ENCODE assay signal across 1 cellular context in the genomic region with DNA sequence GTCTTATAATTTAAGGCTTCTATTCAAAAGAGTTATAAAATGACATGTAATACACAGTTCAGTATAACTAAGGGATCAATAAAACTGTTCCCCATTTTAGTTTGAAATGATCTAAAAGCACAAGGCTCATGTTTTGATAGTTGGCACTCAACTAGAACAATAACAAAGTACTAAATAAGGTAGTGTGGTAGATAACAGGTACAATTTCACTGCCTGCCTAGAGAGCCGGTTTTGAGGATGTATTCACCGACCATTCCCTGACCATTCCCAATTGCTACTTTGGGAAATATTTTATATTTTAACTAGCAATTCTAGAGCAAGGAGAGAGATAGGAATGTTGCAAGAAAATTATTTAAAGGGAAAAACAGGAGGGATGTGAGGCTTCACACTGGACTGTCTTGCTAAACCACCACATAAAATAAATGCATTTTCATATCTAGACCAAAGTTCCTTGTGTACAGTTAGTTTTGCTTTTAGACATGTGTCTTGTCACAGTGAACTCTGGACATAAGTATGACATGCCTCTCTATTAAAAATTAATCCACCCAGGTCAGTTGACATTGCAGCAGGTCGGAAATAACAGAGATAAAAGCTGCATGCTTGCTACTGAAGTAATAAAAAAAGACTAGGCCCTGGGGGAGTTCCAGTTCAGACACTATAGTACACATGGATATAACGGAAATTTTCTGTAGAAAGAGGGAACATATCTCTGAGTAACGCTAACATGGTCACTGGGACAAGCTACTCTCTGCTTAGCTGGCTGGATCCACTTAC.
TF ChIP-seq lines count a peak whose summit lies in the region.

No MANE protein-coding gene starts in this region.

TF ChIP-seq in liver, 16 proteins besides CTCF, POLR2A, EP300 and RAD21 (continued from another document):
- TF ChIP-seq, protein P1, sequence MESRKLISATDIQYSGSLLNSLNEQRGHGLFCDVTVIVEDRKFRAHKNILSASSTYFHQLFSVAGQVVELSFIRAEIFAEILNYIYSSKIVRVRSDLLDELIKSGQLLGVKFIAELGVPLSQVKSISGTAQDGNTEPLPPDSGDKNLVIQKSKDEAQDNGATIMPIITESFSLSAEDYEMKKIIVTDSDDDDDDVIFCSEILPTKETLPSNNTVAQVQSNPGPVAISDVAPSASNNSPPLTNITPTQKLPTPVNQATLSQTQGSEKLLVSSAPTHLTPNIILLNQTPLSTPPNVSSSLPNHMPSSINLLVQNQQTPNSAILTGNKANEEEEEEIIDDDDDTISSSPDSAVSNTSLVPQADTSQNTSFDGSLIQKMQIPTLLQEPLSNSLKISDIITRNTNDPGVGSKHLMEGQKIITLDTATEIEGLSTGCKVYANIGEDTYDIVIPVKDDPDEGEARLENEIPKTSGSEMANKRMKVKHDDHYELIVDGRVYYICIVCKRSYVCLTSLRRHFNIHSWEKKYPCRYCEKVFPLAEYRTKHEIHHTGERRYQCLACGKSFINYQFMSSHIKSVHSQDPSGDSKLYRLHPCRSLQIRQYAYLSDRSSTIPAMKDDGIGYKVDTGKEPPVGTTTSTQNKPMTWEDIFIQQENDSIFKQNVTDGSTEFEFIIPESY (IDR thresholded peaks at IDR 0.05): no peak
- TF ChIP-seq, protein P2, sequence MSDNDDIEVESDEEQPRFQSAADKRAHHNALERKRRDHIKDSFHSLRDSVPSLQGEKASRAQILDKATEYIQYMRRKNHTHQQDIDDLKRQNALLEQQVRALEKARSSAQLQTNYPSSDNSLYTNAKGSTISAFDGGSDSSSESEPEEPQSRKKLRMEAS (IDR thresholded peaks at IDR 0.05): peak; percentile 53
- TF ChIP-seq, protein P3, sequence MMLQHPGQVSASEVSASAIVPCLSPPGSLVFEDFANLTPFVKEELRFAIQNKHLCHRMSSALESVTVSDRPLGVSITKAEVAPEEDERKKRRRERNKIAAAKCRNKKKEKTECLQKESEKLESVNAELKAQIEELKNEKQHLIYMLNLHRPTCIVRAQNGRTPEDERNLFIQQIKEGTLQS (IDR thresholded peaks at IDR 0.05): no peak
- TF ChIP-seq HNF4G (IDR thresholded peaks at IDR 0.05) (peak; percentile 46), JUND (IDR thresholded peaks at IDR 0.05) (peak; percentile 27 to 47), RXRA (IDR thresholded peaks at IDR 0.05) (peak; percentile 67 to 69), YY1 (IDR thresholded peaks at IDR 0.05) (no peak), SP1 (IDR thresholded peaks at IDR 0.05) (peak; percentile 91), FOXA1 (IDR thresholded peaks at IDR 0.05) (peak; percentile 57)
